ENCODE assay signal across 16 cellular contexts in the genomic region with DNA sequence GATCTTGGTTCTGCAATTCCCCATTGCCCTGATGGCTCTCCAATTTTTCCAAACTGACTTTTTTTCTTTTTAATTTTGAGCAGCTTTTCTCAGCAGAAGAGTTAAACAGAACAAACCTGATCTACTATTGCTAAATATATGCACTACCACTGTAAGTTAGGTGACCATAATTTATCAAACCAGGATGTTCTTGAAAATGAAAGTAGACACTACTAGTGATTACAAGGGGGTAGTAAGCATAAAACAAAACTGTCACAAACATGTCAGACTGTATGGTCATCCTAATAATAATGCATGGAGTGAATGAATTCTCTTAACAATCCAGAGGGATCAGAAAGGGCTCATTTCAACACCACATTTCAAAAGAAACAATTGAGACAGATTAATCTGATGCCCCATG.
"Had no signal": no experiment of that assay in that cellular context is flagged by ENCODE, and none has a peak within 500 bp of the region (broad histone marks: within the 10 kb centered on the region; RNA-seq: fewer than 3 reads in every experiment).

No MANE protein-coding gene starts in this region.

- H3K36me3 ChIP-seq: gastrocnemius medialis, pancreas, tibial nerve had no signal

- H3K27ac Mint-ChIP-seq: activated CD4-positive, alpha-beta memory T cell treated with anti-CD3 and anti-CD28 coated beads for 36 hours; activated T-helper 2 cell treated with anti-CD3 and anti-CD28 coated beads, Interferon-gamma antibody, Interleukin-2, Interleukin-4, amounts not matched to agents 10 μg/mL and 5 μg/mL and 100 μg/mL, durations not matched to agents 14 hours and 24 hours and 36 hours had no signal

- H3K27me3 Mint-ChIP-seq: activated CD4-positive, alpha-beta memory T cell treated with anti-CD3 and anti-CD28 coated beads for 36 hours had no signal

- H3K9me3 ChIP-seq: pancreas had no signal

- H3K27me3 ChIP-seq: gastrocnemius medialis, pancreas, tibial nerve had no signal

- H3K4me1 Mint-ChIP-seq: neural crest cell had no signal

- ATAC-seq: gastrocnemius medialis, pancreas had no signal

- H3K27ac ChIP-seq: coronary artery, epithelial cell of prostate, pancreas, tibial nerve had no signal

- H3K4me3 ChIP-seq: coronary artery, gastrocnemius medialis, pancreas, tibial nerve had no signal

- H3K4me3 Mint-ChIP-seq: activated CD4-positive, alpha-beta memory T cell treated with anti-CD3 and anti-CD28 coated beads for 36 hours; neural crest cell had no signal

- H3K4me1 ChIP-seq: pancreas, tibial nerve had no signal

- DNase-seq: activated CD4-positive, alpha-beta memory T cell treated with anti-CD3 and anti-CD28 coated beads for 36 hours; activated CD4-positive, CD25-positive, alpha-beta regulatory T cell treated with anti-CD3 and anti-CD28 coated beads, Interleukin-2, amount 50 U/mL, for 72 hours; central memory CD4-positive, alpha-beta T cell; effector CD8-positive, alpha-beta T cell; gastrocnemius medialis; mesendoderm; pancreas; SHP77 treated with DMSO at 0.1 percent for 48 hours; stimulated activated CD4-positive, alpha-beta T cell treated with anti-CD3 and anti-CD28 coated beads, Interleukin-15, amount 100 ng/mL, for 24 hours; stimulated activated CD4-positive, alpha-beta T cell treated with anti-CD3 and anti-CD28 coated beads, Interleukin-4, amount 100 ng/mL, for 24 hours; T-helper 9 cell had no signal
